Comparison of ENCODE assay signal across 1 cellular context in the genomic region with DNA sequence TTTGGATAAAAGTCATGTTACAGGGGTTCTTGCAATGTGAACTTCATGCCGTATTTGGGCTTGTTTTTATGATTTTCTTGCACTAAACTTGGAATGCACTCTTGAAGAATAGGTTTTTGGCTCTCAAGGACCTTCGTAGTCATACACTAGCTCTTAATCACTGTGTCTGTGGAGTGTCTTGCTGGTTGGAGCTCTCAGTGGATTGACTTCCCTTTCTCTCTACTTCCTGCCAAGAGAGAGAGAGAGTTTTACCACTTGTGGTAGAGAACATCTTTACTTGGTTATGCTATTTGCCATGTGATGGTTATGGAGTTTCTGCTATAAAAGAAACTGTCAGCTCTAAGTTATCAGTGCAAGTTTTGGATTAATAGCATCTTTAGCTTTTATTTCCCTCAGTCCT.
TF ChIP-seq lines count a peak whose summit lies in the region.

No MANE protein-coding gene starts in this region.

TF ChIP-seq in A549, 52 proteins besides CTCF, POLR2A, EP300 and RAD21 (continued from another document):
- TF ChIP-seq, protein P1, sequence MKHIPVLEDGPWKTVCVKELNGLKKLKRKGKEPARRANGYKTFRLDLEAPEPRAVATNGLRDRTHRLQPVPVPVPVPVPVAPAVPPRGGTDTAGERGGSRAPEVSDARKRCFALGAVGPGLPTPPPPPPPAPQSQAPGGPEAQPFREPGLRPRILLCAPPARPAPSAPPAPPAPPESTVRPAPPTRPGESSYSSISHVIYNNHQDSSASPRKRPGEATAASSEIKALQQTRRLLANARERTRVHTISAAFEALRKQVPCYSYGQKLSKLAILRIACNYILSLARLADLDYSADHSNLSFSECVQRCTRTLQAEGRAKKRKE (CRISPR knock-in tag; IDR thresholded peaks at IDR 0.05; ENCODE audit: low read depth), result no peak
- TF ChIP-seq, protein P2, sequence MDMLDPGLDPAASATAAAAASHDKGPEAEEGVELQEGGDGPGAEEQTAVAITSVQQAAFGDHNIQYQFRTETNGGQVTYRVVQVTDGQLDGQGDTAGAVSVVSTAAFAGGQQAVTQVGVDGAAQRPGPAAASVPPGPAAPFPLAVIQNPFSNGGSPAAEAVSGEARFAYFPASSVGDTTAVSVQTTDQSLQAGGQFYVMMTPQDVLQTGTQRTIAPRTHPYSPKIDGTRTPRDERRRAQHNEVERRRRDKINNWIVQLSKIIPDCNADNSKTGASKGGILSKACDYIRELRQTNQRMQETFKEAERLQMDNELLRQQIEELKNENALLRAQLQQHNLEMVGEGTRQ (IDR thresholded peaks at IDR 0.05), result no peak
- TF ChIP-seq, protein P3, sequence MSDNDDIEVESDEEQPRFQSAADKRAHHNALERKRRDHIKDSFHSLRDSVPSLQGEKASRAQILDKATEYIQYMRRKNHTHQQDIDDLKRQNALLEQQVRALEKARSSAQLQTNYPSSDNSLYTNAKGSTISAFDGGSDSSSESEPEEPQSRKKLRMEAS (IDR thresholded peaks at IDR 0.05), result no peak
- TF ChIP-seq ZSCAN20 (CRISPR knock-in tag; IDR thresholded peaks at IDR 0.05) (no peak), JUN (IDR thresholded peaks at IDR 0.05) (no peak), PBX3 (IDR thresholded peaks at IDR 0.05) (no peak)
